In the genomic region with DNA sequence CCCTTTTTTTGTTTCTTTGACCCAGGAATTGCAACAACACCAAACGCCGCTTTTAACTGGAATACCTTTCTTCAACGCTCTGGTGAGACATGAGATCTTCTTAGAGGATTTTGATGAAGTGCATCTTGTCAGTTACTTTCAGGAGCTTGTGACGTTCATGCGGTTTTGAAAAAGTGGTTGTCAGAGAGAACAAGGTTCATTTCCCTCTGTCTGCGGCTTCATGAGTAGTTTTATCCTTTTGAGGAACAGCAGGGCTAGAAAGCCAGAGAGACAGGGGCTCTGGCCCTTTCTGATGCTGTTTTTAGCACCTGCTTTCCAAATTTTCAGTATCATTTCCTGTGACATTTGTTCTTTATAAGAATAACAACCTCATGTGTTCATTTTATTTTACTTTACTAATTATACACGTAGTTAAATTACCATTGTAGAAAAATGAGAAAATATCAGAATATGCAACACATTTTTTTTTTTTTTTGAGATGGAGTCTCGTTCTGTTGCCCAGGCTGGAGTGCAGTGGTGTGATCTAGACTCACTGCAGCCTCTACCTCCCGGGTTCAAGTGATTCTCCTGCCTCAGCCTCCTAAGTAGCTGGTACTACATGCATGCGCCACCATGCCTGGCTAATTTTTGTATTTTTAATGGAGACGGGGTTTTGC, we compare ENCODE assay signal across 8 cellular contexts.
DNase-seq lines count a peak whose midpoint lies in the region; ATAC-seq and TF ChIP-seq lines count a peak whose summit lies in the region.

No MANE protein-coding gene starts in this region.

- peak; percentile 60 for DNase-seq in GM06990 (ENCODE audit: extremely low read depth, insufficient read length)
- peak; percentile 11 for DNase-seq in activated gamma-delta T cell treated with anti-CD3 and anti-CD28 coated beads, Interleukin-2, amount 50 U/mL, for 16 hours (ENCODE audit: low read depth)
- DNase-seq in NK-92 treated with Interleukin-12 subunit alpha and Interleukin-12 subunit beta, amount 100 ng/mL, for 24 hours (lab: John Stamatoyannopoulos, UW) = no peak
- DNase-seq in sciatic nerve (ENCODE audit: low spot score) = no peak
- DNase-seq in DMS153 treated with DMSO at 0.1 percent for 48 hours (lab: John Stamatoyannopoulos, UW; ENCODE audit: unreplicated experiment) = no peak
- DNase-seq in AG20443 (ENCODE audit: low spot score) = no peak

- no peak for TF ChIP-seq CTCF in GM06990 (IDR thresholded peaks at IDR 0.05; ENCODE audit: insufficient read depth, low read length, poor library complexity, severe bottlenecking)

- H3K4me3 ChIP-seq in GM06990 (replicated peaks; ENCODE audit: low read depth, low read length) = no peak overlapping the region

- no peaks in the 10 kb centered on the region for H3K36me3 ChIP-seq in GM06990 (ENCODE audit: control insufficient read depth, insufficient read depth, low read length)

- peak; percentile 95 for ATAC-seq in GM19463 (IDR thresholded peaks at IDR 0.05; ENCODE audit: unreplicated experiment)
- peak; percentile 99 for ATAC-seq in HG03457 (IDR thresholded peaks at IDR 0.05; ENCODE audit: unreplicated experiment)
- ATAC-seq in sciatic nerve = no peak

- intact Hi-C loops in sciatic nerve (cut with DNase I) = no loop called here

- no peaks in the 10 kb centered on the region for H3K27me3 ChIP-seq in GM06990 (replicated peaks; ENCODE audit: control insufficient read depth, insufficient read depth, low read length)

Comparison
In these comparisons a context has a peak if more than half of its experiments do, and no peak if none do; other contexts are left out.
1. DNase-seq: peak in GM06990 (single experiment) and activated gamma-delta T cell treated with anti-CD3 and anti-CD28 coated beads, Interleukin-2, amount 50 U/mL, for 16 hours (single experiment); none in NK-92 treated with Interleukin-12 subunit alpha and Interleukin-12 subunit beta, amount 100 ng/mL, for 24 hours (single experiment), sciatic nerve (single experiment), DMS153 treated with DMSO at 0.1 percent for 48 hours (single experiment) and AG20443 (single experiment).